Comparison of ENCODE assay signal across 8 cellular contexts in genomic region chr2:144659731-144660275, GRCh38.
DNase-seq lines count a peak whose midpoint lies in the region; ATAC-seq and TF ChIP-seq lines count a peak whose summit lies in the region.

No MANE protein-coding gene starts in this region.

- no peak for TF ChIP-seq CTCF in fibroblast of mammary gland (conservative IDR thresholded peaks at IDR 0.05; ENCODE audit: control insufficient read depth, insufficient read depth, low read depth, low read length)

- ATAC-seq in HG02759 (IDR thresholded peaks at IDR 0.05; ENCODE audit: unreplicated experiment), result peak; percentile 61
- ATAC-seq in GM21423 (IDR thresholded peaks at IDR 0.05; ENCODE audit: unreplicated experiment), result no peak

- no peak overlapping the region for H3K4me3 ChIP-seq in fibroblast of mammary gland (ENCODE audit: control insufficient read depth, low read depth, low read length)

- DNase-seq in activated CD4-positive, alpha-beta T cell treated with anti-CD3 and anti-CD28 coated beads for 24 hours (ENCODE audit: low read depth in 2 of 2), result peak; percentile 0 to 7
- DNase-seq in fibroblast of mammary gland (ENCODE audit: low read depth) (peak; percentile 96), mucosa of gallbladder (ENCODE audit: low spot score) (no peak), RPMI8226 (no peak), SHP77 treated with DMSO at 0.1 percent for 48 hours (lab: John Stamatoyannopoulos, UW) (no peak)
- DNase-seq in stimulated activated CD8-positive, alpha-beta memory T cell treated with anti-CD3 and anti-CD28 coated beads, Interleukin-15, amount 100 ng/mL, for 48 hours (ENCODE audit: low read depth in 2 of 2), result peak; percentile 32 to 57

Comparison
In these comparisons a context has a peak if more than half of its experiments do, and no peak if none do; other contexts are left out.
1. DNase-seq: peak in activated CD4-positive, alpha-beta T cell treated with anti-CD3 and anti-CD28 coated beads for 24 hours (2 of 2), fibroblast of mammary gland (single experiment) and stimulated activated CD8-positive, alpha-beta memory T cell treated with anti-CD3 and anti-CD28 coated beads, Interleukin-15, amount 100 ng/mL, for 48 hours (2 of 2); none in mucosa of gallbladder (single experiment), RPMI8226 (single experiment) and SHP77 treated with DMSO at 0.1 percent for 48 hours (single experiment).